30 cellular contexts compared by ENCODE assay signal in genomic region chr21:15026370-15026769, GRCh38.
"Had no signal": no experiment of that assay in that cellular context is flagged by ENCODE, and none has a peak within 500 bp of the region (broad histone marks: within the 10 kb centered on the region; RNA-seq: fewer than 3 reads in every experiment).

No MANE protein-coding gene starts in this region.

- H3K27ac Mint-ChIP-seq: neural progenitor cell had no signal

- DNase-seq: heart left ventricle; hypothalamus; immature natural killer cell; left ventricle myocardium inferior; mesendoderm; midbrain; mucosa of descending colon; naive thymus-derived CD8-positive, alpha-beta T cell; pancreas; posterior cingulate gyrus; retina; right cardiac atrium; stimulated activated CD4-positive, alpha-beta T cell treated with anti-CD3 and anti-CD28 coated beads, Interleukin-12 subunit alpha, Interleukin-12 subunit beta, amount 100 ng/mL, for 4 hours; stimulated activated CD4-positive, alpha-beta T cell treated with anti-CD3 and anti-CD28 coated beads, Interleukin-15, amount 100 ng/mL, for 24 hours; stimulated activated CD4-positive, alpha-beta T cell treated with anti-CD3 and anti-CD28 coated beads, Interleukin-2, amount 100 ng/mL, for 24 hours; stimulated activated CD4-positive, alpha-beta T cell treated with anti-CD3 and anti-CD28 coated beads, Interleukin-4, amount 100 ng/mL, for 1 hour; stimulated activated naive CD4-positive, alpha-beta T cell; stomach; testis; thyroid gland; transverse colon; upper lobe of left lung had no signal

- H3K4me3 Mint-ChIP-seq: immature natural killer cell; naive thymus-derived CD8-positive, alpha-beta T cell; nephron; neural progenitor cell had no signal

- H3K9me3 ChIP-seq: mucosa of descending colon, pancreas, prostate gland, stomach, testis, thyroid gland, transverse colon, upper lobe of left lung, vagina had no signal

- H3K36me3 ChIP-seq: heart left ventricle, left ventricle myocardium inferior, neural progenitor cell, pancreas, prostate gland, stomach, thyroid gland, transverse colon, upper lobe of left lung, vagina had no signal

- H3K4me1 Mint-ChIP-seq: neural progenitor cell had no signal

- H3K4me3 ChIP-seq: heart left ventricle, left ventricle myocardium inferior, lung, mucosa of descending colon, neural progenitor cell, pancreas, prostate gland, skin epidermis, stomach, testis, thyroid gland, transverse colon, upper lobe of left lung, vagina had no signal

- H3K9me3 Mint-ChIP-seq: immature natural killer cell had no signal

- H3K27me3 Mint-ChIP-seq: naive thymus-derived CD8-positive, alpha-beta T cell had no signal

- H3K9ac ChIP-seq: neural progenitor cell had no signal

- H2AFZ ChIP-seq: neural progenitor cell had no signal

- H3K4me1 ChIP-seq: prostate gland, testis, thyroid gland had no signal

- H3K27ac ChIP-seq: heart left ventricle, left ventricle myocardium inferior, neural progenitor cell, pancreas, prostate gland, skin epidermis, stomach, testis, thyroid gland, transverse colon, upper lobe of left lung, vagina had no signal

- H3K4me2 ChIP-seq: neural progenitor cell had no signal

- H3K27me3 ChIP-seq: heart left ventricle, neural progenitor cell, pancreas, stomach, testis, thyroid gland, transverse colon, upper lobe of left lung, vagina had no signal

- ATAC-seq: heart left ventricle; mucosa of descending colon; naive thymus-derived CD8-positive, alpha-beta T cell; pancreas; right cardiac atrium; sciatic nerve had no signal

- FAIRE-seq: islet of Langerhans had no signal
